Comparison of ENCODE assay signal across 9 cellular contexts in genomic region chr6:27892596-27893058, GRCh38. TPM values are rescaled to one million over a fixed set of nuclear protein-coding genes. Genes with fewer than 3 reads are reported as not detected.
A peak's percentile ranks its signal among the peaks of the same experiment; 100 is the strongest.
DNase-seq lines count a peak whose midpoint lies in the region; ATAC-seq and TF ChIP-seq lines count a peak whose summit lies in the region.
"Had no signal": no experiment of that assay in that cellular context is flagged by ENCODE, and none has a peak within 500 bp of the region (broad histone marks: within the 10 kb centered on the region; RNA-seq: fewer than 3 reads in every experiment).

No MANE protein-coding gene starts in this region.

- no peaks in the 10 kb centered on the region for H3K9me3 Mint-ChIP-seq in activated CD8-positive, alpha-beta memory T cell treated with anti-CD3 and anti-CD28 coated beads, Interleukin-2, amount 10 ng/mL, durations not matched to agents 7 days and 5 days (ENCODE audit: low read depth)
- H3K9me3 Mint-ChIP-seq: dendritic cell treated with granulocyte-macrophage colony-stimulating factor and Interleukin-4, amounts not matched to agents 40 ng/mL and 50 ng/mL, for 4 days had no signal

- no peak overlapping the region for H3K27ac Mint-ChIP-seq in activated CD8-positive, alpha-beta memory T cell treated with anti-CD3 and anti-CD28 coated beads, Interleukin-2, amount 10 ng/mL, durations not matched to agents 7 days and 5 days
- H3K27ac Mint-ChIP-seq: dendritic cell treated with granulocyte-macrophage colony-stimulating factor and Interleukin-4, amounts not matched to agents 40 ng/mL and 50 ng/mL, for 4 days had no signal

- no peaks in the 10 kb centered on the region for H3K36me3 ChIP-seq in thymus (ENCODE audit: control insufficient read depth, insufficient read depth)

- H3K4me1 ChIP-seq in thymus (ENCODE audit: control insufficient read depth, insufficient read depth, low read length) = no peaks in the 10 kb centered on the region

- H3K4me3 Mint-ChIP-seq in activated CD8-positive, alpha-beta memory T cell treated with anti-CD3 and anti-CD28 coated beads, Interleukin-2, amount 10 ng/mL, durations not matched to agents 7 days and 5 days = no peak overlapping the region
- H3K4me3 Mint-ChIP-seq: dendritic cell treated with granulocyte-macrophage colony-stimulating factor and Interleukin-4, amounts not matched to agents 40 ng/mL and 50 ng/mL, for 4 days had no signal

- DNase-seq in activated CD8-positive, alpha-beta memory T cell treated with anti-CD3 and anti-CD28 coated beads, Interleukin-2, amount 10 ng/mL, durations not matched to agents 7 days and 5 days = no peak
- DNase-seq in activated CD8-positive, alpha-beta memory T cell treated with anti-CD3 and anti-CD28 coated beads, Interleukin-2, amount 50 U/mL, for 4 hours = no peak
- peak; percentile 36 for DNase-seq in iris pigment epithelial cell (ENCODE audit: low read depth)
- DNase-seq in 8988T = no peak

- peaks cover 54% of the 10 kb centered on the region for H3K4me1 Mint-ChIP-seq in activated CD8-positive, alpha-beta memory T cell treated with anti-CD3 and anti-CD28 coated beads, Interleukin-2, amount 10 ng/mL, durations not matched to agents 7 days and 5 days

- no peak for TF ChIP-seq CTCF in WI38 (IDR thresholded peaks at IDR 0.05; ENCODE audit: low read depth, low read length)

- ATAC-seq in activated CD8-positive, alpha-beta memory T cell treated with anti-CD3 and anti-CD28 coated beads, Interleukin-2, amount 10 ng/mL, durations not matched to agents 7 days and 5 days = peak; percentile 0
- no peak for ATAC-seq in GM19324 (IDR thresholded peaks at IDR 0.05; ENCODE audit: low FRiP score, unreplicated experiment)
- no peak for ATAC-seq in GM18511 (IDR thresholded peaks at IDR 0.05; ENCODE audit: unreplicated experiment)

- H3K4me3 ChIP-seq in WI38 (ENCODE audit: low read depth, low read length) (peak overlapping the region; percentile 85), thymus (ENCODE audit: low read length) (peak overlapping the region; percentile 70)

- H3K27me3 ChIP-seq in thymus (ENCODE audit: control insufficient read depth, insufficient read depth) = no peaks in the 10 kb centered on the region

- peaks cover 6% of the 10 kb centered on the region for H3K36me3 Mint-ChIP-seq in activated CD8-positive, alpha-beta memory T cell treated with anti-CD3 and anti-CD28 coated beads, Interleukin-2, amount 10 ng/mL, durations not matched to agents 7 days and 5 days

- under 1% methylated on average over 27 of the region's 27 CpGs for WGBS in thymus

- peak overlapping the region; percentile 100 for H3K27ac ChIP-seq in thymus (ENCODE audit: low read depth)

- peaks cover 8% of the 10 kb centered on the region for H3K27me3 Mint-ChIP-seq in activated CD8-positive, alpha-beta memory T cell treated with anti-CD3 and anti-CD28 coated beads, Interleukin-2, amount 10 ng/mL, durations not matched to agents 7 days and 5 days

- CTCF ChIA-PET in activated CD8-positive, alpha-beta memory T cell treated with anti-CD3 and anti-CD28 coated beads, Interleukin-2, amount 10 ng/mL, durations not matched to agents 7 days and 5 days (lab: Charles Lee) = interaction anchor here (0.7 to 10.0 kb wide), 10 partner anchors 23 to 766 kb away, joined by 3 to 183 read pairs (median 11); a partner anchor contains a TSS

- peaks cover 1% of the 10 kb centered on the region for H3K9me3 ChIP-seq in thymus (ENCODE audit: control insufficient read depth)

RNA-seq across cellular contexts. Expression of gene OR2B2, which starts 19.6 kb away (rescaled TPM):
- not detected for total RNA-seq in activated CD8-positive, alpha-beta memory T cell treated with anti-CD3 and anti-CD28 coated beads, Interleukin-2, amount 10 ng/mL, durations not matched to agents 7 days and 5 days
- not detected for polyA plus RNA-seq in thymus
